Comparison of ENCODE assay signal across 8 cellular contexts in the genomic region with DNA sequence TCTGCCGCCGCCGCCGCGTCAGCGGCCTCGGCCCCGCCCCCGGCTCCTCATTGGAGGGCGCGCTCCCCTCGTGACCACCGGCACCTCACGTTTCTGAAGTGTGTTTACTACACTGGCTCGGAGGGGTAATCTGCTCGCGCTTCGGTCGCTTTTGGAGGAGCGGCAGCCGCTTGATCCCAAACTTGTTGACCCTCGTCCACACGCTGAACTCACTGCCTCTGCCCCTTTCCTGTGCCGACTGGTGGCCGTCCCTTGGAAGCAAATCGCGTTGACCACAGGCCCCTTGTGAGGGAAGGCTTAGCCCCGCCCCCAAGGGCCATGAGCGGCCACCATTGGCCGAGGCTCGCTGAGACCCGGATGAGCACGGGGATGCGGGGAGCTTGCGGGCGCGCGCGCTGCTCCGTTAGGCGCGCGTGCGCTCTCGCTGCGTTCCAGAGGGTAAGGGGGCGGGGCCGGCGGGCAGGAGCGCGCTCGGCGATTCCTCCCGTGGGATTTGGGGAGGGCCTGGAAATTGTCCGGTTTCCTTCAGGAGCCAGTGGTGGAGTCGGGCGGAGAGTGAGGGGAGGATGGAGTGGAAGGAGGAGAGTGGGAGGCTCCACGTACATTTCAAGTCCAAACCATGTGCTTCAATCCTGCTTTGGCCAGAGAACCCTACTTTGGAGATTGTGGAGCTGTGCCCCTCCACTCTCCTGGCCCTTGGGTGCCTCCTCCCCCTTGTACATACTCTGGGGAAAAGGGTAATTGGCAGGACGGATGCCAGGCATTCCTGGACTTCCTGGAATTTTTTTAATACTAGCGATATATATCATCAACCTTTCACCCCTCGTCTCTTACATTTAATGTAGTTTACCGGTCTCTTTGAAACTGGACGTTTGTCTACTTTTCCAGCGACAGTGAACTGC. TPM values are rescaled to one million over a fixed set of nuclear protein-coding genes. Genes with fewer than 3 reads are reported as not detected.
DNase-seq lines count a peak whose midpoint lies in the region; ATAC-seq and TF ChIP-seq lines count a peak whose summit lies in the region.

A gene (minus strand): TSS at position 3 of the 902 bp plus-strand sequence. CDS start 588 bp downstream, outside the sequence.

- peak; percentile 79 for ATAC-seq in GM21825 (IDR thresholded peaks at IDR 0.05; ENCODE audit: unreplicated experiment)
- ATAC-seq in naive thymus-derived CD8-positive, alpha-beta T cell = peak; percentile 82 to 84
- ATAC-seq in stimulated activated memory B cell treated with anti-CD40 and anti-IgM and Interleukin-4, amounts not matched to agents 10 μg/mL and 1 μg/mL and 100 μg/mL, for 72 hours = peak; percentile 93

- H3K4me3 Mint-ChIP-seq in naive thymus-derived CD8-positive, alpha-beta T cell = no peak within 1 kb of the TSS
- H3K4me3 Mint-ChIP-seq in stimulated activated memory B cell treated with anti-CD40 and anti-IgM and Interleukin-4, amounts not matched to agents 10 μg/mL and 1 μg/mL and 100 μg/mL, for 72 hours = no peak within 1 kb of the TSS

- H3K36me3 Mint-ChIP-seq in naive thymus-derived CD8-positive, alpha-beta T cell = peaks cover 0 to 7% (median 0%) of the 10 kb centered on the region in 3 donors
- H3K36me3 Mint-ChIP-seq in stimulated activated memory B cell treated with anti-CD40 and anti-IgM and Interleukin-4, amounts not matched to agents 10 μg/mL and 1 μg/mL and 100 μg/mL, for 72 hours = no peaks in the 10 kb centered on the region

- H3K27me3 Mint-ChIP-seq in naive thymus-derived CD8-positive, alpha-beta T cell = peaks cover 3 to 16% (median 9%) of the 10 kb centered on the region in 5 donors
- peaks cover 27% of the 10 kb centered on the region for H3K27me3 Mint-ChIP-seq in stimulated activated memory B cell treated with anti-CD40 and anti-IgM and Interleukin-4, amounts not matched to agents 10 μg/mL and 1 μg/mL and 100 μg/mL, for 72 hours

- H3K4me1 Mint-ChIP-seq in naive thymus-derived CD8-positive, alpha-beta T cell = peaks cover 0 to 18% (median 11%) of the 10 kb centered on the region in 4 donors
- H3K4me1 Mint-ChIP-seq in stimulated activated memory B cell treated with anti-CD40 and anti-IgM and Interleukin-4, amounts not matched to agents 10 μg/mL and 1 μg/mL and 100 μg/mL, for 72 hours = no peaks in the 10 kb centered on the region

- DNase-seq in DMS153 (lab: John Stamatoyannopoulos, UW) (peak; percentile 90), LNCaP clone FGC (ENCODE audit: low read depth) (peak; percentile 83), SHP77 (lab: John Stamatoyannopoulos, UW) (peak; percentile 92 to 93), fibroblast of pulmonary artery (ENCODE audit: low read depth) (peak; percentile 96)
- peak; percentile 92 for DNase-seq in activated T-helper 9 cell treated with anti-CD3 and anti-CD28 coated beads, Interleukin-2, amount 50 U/mL, for 16 hours (ENCODE audit: low read depth)
- DNase-seq in naive thymus-derived CD8-positive, alpha-beta T cell = peak; percentile 85 to 99 (median 92)

- POLR2A ChIA-PET in naive thymus-derived CD8-positive, alpha-beta T cell (lab: Charles Lee) = interaction anchor here (0.7 to 1.9 kb wide), 9 partner anchors 10 to 736 kb away, joined by 3 to 16 read pairs (median 5); a partner anchor contains a TSS

- peak within 1 kb of the TSS in 1 of 10 donors; percentile 100 for H3K27ac Mint-ChIP-seq in naive thymus-derived CD8-positive, alpha-beta T cell
- no peak within 1 kb of the TSS for H3K27ac Mint-ChIP-seq in stimulated activated memory B cell treated with anti-CD40 and anti-IgM and Interleukin-4, amounts not matched to agents 10 μg/mL and 1 μg/mL and 100 μg/mL, for 72 hours

- TF ChIP-seq CTCF in LNCaP clone FGC (IDR thresholded peaks at IDR 0.05; ENCODE audit: control insufficient read depth, extremely low read depth, insufficient read depth) (no peak), fibroblast of pulmonary artery (IDR thresholded peaks at IDR 0.05; ENCODE audit: low read length, missing control alignments) (no peak)

- H3K4me3 ChIP-seq in LNCaP clone FGC (ENCODE audit: low read depth, low read length) (peak within 1 kb of the TSS; percentile 70), fibroblast of pulmonary artery (replicated peaks; ENCODE audit: low read depth, low read length) (peak within 1 kb of the TSS; percentile 83)

- no peaks in the 10 kb centered on the region for H3K9me3 Mint-ChIP-seq in naive thymus-derived CD8-positive, alpha-beta T cell
- H3K9me3 Mint-ChIP-seq in stimulated activated memory B cell treated with anti-CD40 and anti-IgM and Interleukin-4, amounts not matched to agents 10 μg/mL and 1 μg/mL and 100 μg/mL, for 72 hours = peaks cover 12% of the 10 kb centered on the region

RNA-seq across cellular contexts. Expression of the gene that starts here (rescaled TPM):
- total RNA-seq in naive thymus-derived CD8-positive, alpha-beta T cell = 10 to 100 TPM; 36.8 to 37.9 TPM
- polyA plus RNA-seq in naive thymus-derived CD8-positive, alpha-beta T cell = 10 to 100 TPM; 26.1 to 30.7 (median 26.5) TPM

Comparison
In these comparisons a context has a peak if more than half of its experiments do, and no peak if none do; other contexts are left out.
1. Peak in every context shown above with its lines: DNase-seq, ATAC-seq and H3K4me3 ChIP-seq.